ENCODE assay signal across 9 cellular contexts in the genomic region with DNA sequence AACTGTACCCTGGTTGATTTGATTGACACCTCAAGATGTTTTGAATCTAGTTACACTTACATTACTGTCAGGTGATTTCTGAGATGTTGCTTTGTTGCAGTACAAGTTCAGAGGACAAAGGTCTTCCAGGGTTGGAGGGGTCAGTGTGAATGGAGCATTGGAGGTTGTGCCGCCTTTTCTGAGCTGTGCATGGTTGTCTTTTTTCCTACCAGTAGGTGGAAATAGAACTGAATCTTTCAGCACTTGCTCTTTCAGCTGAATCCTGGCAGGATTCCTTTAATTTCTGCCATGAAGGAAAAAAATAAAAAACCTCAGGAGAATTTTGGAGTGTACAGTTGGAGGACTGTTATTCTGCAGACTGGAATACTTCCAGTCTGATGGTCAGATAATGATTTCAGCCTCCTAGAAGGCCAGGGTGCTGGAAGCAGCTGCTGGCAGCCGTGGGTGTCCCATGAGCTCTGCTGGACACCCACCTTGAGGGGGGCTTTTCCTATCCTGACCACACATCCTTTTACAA.
DNase-seq lines count a peak whose midpoint lies in the region; ATAC-seq and TF ChIP-seq lines count a peak whose summit lies in the region.
"Had no signal": no experiment of that assay in that cellular context is flagged by ENCODE, and none has a peak within 500 bp of the region (broad histone marks: within the 10 kb centered on the region; RNA-seq: fewer than 3 reads in every experiment).

No MANE protein-coding gene starts in this region.

- no peaks in the 10 kb centered on the region for H3K9me3 ChIP-seq in osteoblast (ENCODE audit: low read depth, low read length)
- no peaks in the 10 kb centered on the region for H3K9me3 ChIP-seq in naive thymus-derived CD4-positive, alpha-beta T cell (ENCODE audit: control insufficient read depth in 2 of 3, low read length in 3 of 3)

- DNase-seq in RKO (ENCODE audit: low spot score) (peak; percentile 18), fibroblast of pulmonary artery (ENCODE audit: low read depth) (peak; percentile 63), osteoblast (ENCODE audit: insufficient read length, low spot score, missing footprints) (peak; percentile 86), NCI-H774 (lab: John Stamatoyannopoulos, UW) (no peak)
- DNase-seq in naive thymus-derived CD4-positive, alpha-beta T cell: no peak
- DNase-seq in stimulated activated naive CD4-positive, alpha-beta T cell (lab: John Stamatoyannopoulos, UW): no peak
- DNase-seq: activated naive CD4-positive, alpha-beta T cell treated with Interleukin-2 at 50 U/mL for 16 hours had no signal

- POLR2A ChIA-PET in naive thymus-derived CD4-positive, alpha-beta T cell (lab: Charles Lee): no interaction called here

- no peak for ATAC-seq in HG02981 (IDR thresholded peaks at IDR 0.05; ENCODE audit: unreplicated experiment)
- no peak for ATAC-seq in naive thymus-derived CD4-positive, alpha-beta T cell

- H2AFZ ChIP-seq in osteoblast (ENCODE audit: low read length): no peak overlapping the region

- H3K79me2 ChIP-seq in osteoblast (ENCODE audit: insufficient read depth, low read length): no peaks in the 10 kb centered on the region

- H3K4me3 ChIP-seq in fibroblast of pulmonary artery (replicated peaks; ENCODE audit: low read depth, low read length): no peak overlapping the region
- no peak overlapping the region for H3K4me3 ChIP-seq in osteoblast (ENCODE audit: insufficient read depth, low read length)
- H3K4me3 ChIP-seq in naive thymus-derived CD4-positive, alpha-beta T cell (ENCODE audit: low read length): no peak overlapping the region

- TF ChIP-seq CTCF in C4-2B (conservative IDR thresholded peaks at IDR 0.05) (peak; percentile 30), fibroblast of pulmonary artery (IDR thresholded peaks at IDR 0.05; ENCODE audit: low read length, missing control alignments) (peak; percentile 49), osteoblast (IDR thresholded peaks at IDR 0.05; ENCODE audit: extremely low read depth, low read depth, low read length) (peak; percentile 70)

- H3K36me3 Mint-ChIP-seq in naive thymus-derived CD4-positive, alpha-beta T cell: no peaks in the 10 kb centered on the region

- H3K27me3 Mint-ChIP-seq in naive thymus-derived CD4-positive, alpha-beta T cell: peaks cover 0 to 24% (median 19%) of the 10 kb centered on the region in 5 donors

- peaks cover 13% of the 10 kb centered on the region for H3K4me1 ChIP-seq in osteoblast (ENCODE audit: insufficient read depth, low read length)
- no peaks in the 10 kb centered on the region for H3K4me1 ChIP-seq in naive thymus-derived CD4-positive, alpha-beta T cell (ENCODE audit: control insufficient read depth in 2 of 2, insufficient read depth in 2 of 2, low read length in 2 of 2)

- peak overlapping the region; percentile 12 for H3K4me2 ChIP-seq in osteoblast (ENCODE audit: insufficient read depth, low read length)

- H3K9me3 Mint-ChIP-seq in naive thymus-derived CD4-positive, alpha-beta T cell: peaks cover 0 to 7% (median 2%) of the 10 kb centered on the region in 11 donors

- CTCF ChIA-PET in naive thymus-derived CD4-positive, alpha-beta T cell (lab: Charles Lee): no interaction called here

- no peaks in the 10 kb centered on the region for H3K4me1 Mint-ChIP-seq in naive thymus-derived CD4-positive, alpha-beta T cell

- H3K4me3 Mint-ChIP-seq in naive thymus-derived CD4-positive, alpha-beta T cell: no peak overlapping the region

- H3K27me3 ChIP-seq in osteoblast (ENCODE audit: insufficient read depth, low read length): no peaks in the 10 kb centered on the region
- H3K27me3 ChIP-seq in naive thymus-derived CD4-positive, alpha-beta T cell (ENCODE audit: control insufficient read depth in 2 of 2, insufficient read depth in 2 of 2, low read length in 2 of 2): no peaks in the 10 kb centered on the region

- no peak overlapping the region for H3K27ac Mint-ChIP-seq in naive thymus-derived CD4-positive, alpha-beta T cell

- H3K27ac ChIP-seq in C4-2B: no peak overlapping the region
- H3K27ac ChIP-seq in osteoblast (ENCODE audit: low read depth, low read length): no peak overlapping the region
- no peak overlapping the region for H3K27ac ChIP-seq in naive thymus-derived CD4-positive, alpha-beta T cell (ENCODE audit: low read depth, low read length)

- H4K20me1 ChIP-seq in osteoblast (ENCODE audit: insufficient read depth, low read length): no peaks in the 10 kb centered on the region

- no peaks in the 10 kb centered on the region for H3K36me3 ChIP-seq in osteoblast (ENCODE audit: insufficient read depth, low read length)
- H3K36me3 ChIP-seq in naive thymus-derived CD4-positive, alpha-beta T cell (ENCODE audit: control insufficient read depth in 2 of 3, insufficient read depth in 3 of 3, low read length in 3 of 3): no peaks in the 10 kb centered on the region

- intact Hi-C loops in naive thymus-derived CD4-positive, alpha-beta T cell (cut with micrococcal nuclease): no loop called here

Comparison
In these comparisons a context has a peak if more than half of its experiments do, and no peak if none do; other contexts are left out.
1. DNase-seq: peak in RKO (single experiment), fibroblast of pulmonary artery (single experiment) and osteoblast (single experiment); none in NCI-H774 (single experiment), naive thymus-derived CD4-positive, alpha-beta T cell (0 of 9) and stimulated activated naive CD4-positive, alpha-beta T cell (0 of 6).
2. Peak in every context shown above with its lines, with median percentiles within 50 percentile points of each other: CTCF ChIP-seq.